In the genomic region with DNA sequence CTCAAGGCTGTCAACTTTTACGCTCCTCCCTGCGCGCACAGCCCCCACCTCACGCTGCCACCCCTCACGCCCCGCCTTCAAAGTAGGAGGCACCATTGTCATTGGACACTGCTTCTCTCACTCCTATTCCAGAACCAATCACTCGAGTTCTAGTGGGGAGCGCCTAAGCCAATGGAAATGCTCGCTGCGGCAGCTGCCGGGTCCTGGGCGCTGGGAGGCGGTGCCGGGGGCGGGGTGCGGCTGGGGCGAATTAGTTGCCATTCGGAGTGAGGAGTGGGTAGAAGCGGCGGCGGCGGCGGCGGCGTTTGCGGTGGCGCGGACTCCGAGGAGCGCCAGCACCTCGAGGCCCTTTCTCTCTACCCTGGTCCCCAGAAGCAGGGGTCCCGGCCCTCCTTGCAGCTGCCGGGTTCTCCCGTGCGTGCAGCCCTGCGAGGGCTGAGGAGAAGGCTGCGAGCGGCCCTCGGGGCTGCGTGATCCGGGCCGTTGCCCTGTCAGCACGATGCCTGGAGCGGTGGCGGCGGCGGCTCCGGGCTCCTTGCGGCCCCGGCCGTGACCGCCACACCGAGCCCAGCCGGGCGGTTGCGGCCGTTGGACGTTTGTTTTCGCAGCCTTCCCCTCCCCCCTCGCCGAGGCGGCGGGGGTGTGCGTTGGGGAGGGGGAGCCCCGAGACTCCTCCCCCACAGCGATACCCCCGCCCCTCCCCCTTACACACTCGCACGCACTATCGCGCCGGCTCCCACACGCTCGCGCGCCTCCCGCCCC, we compare ENCODE assay signal across 8 cellular contexts. TPM values are rescaled to one million over a fixed set of nuclear protein-coding genes. Genes with fewer than 3 reads are reported as not detected.
A peak's percentile ranks its signal among the peaks of the same experiment; 100 is the strongest.
DNase-seq lines count a peak whose midpoint lies in the region; ATAC-seq, FAIRE-seq and TF ChIP-seq lines count a peak whose summit lies in the region.

A gene (plus strand): TSS at position 253 of the 762 bp plus-strand sequence. CDS start 555 bp downstream, outside the sequence.

- peak; percentile 83 for FAIRE-seq in pancreas (lab: Jason Lieb, UNC)

- peaks cover 0 to 5% (median 0%) of the 10 kb centered on the region in 3 donors for H3K4me1 ChIP-seq in pancreas
- peaks cover 0 to 30% (median 11%) of the 10 kb centered on the region in 4 donors for H3K4me1 ChIP-seq in tibial artery

- DNase-seq in GM12864 (ENCODE audit: low read depth) (peak; percentile 98), NCI-H1417 (lab: John Stamatoyannopoulos, UW) (peak; percentile 98 to 99 (median 99)), SW 1271 (lab: John Stamatoyannopoulos, UW) (peak; percentile 96 to 99), Right ventricle myocardium superior (peak; percentile 97), pancreas (peak; percentile 94 to 97 (median 96)), tibial artery (peak; percentile 96 to 98)
- DNase-seq in activated naive CD8-positive, alpha-beta T cell treated with anti-CD3 and anti-CD28 coated beads, Interleukin-2, amount 50 U/mL, for 16 hours (ENCODE audit: low read depth, low spot score), result peak; percentile 93

- intact Hi-C loops in Right ventricle myocardium superior (cut with DNase I), result no loop called here
- intact Hi-C loops in pancreas (cut with DNase I), result no loop called here
- intact Hi-C loops in tibial artery (cut with DNase I; ENCODE audit: low total_unique reads), result loop anchor here (10.0 kb wide), 2 partner anchors 226 to 324 kb away; a partner anchor contains a TSS

- H3K4me3 ChIP-seq in GM12864 (ENCODE audit: low read depth, low read length) (peak within 1 kb of the TSS; percentile 73), pancreas (peak within 1 kb of the TSS; percentile 74 to 98 (median 84)), tibial artery (peak within 1 kb of the TSS; percentile 99)

- no peak for TF ChIP-seq CTCF in GM12864 (IDR thresholded peaks at IDR 0.05; ENCODE audit: low read depth, low read length, missing control alignments)
- TF ChIP-seq CTCF in pancreas (IDR thresholded peaks at IDR 0.05), result no peak
- peak in 1 of 2 experiments; percentile 17 for TF ChIP-seq CTCF in tibial artery (IDR thresholded peaks at IDR 0.05)

- whole genome bisulfite sequencing in pancreas, 2 donors, result 0% methylated on average over 57 to 76 of the region's 77 CpGs

- H3K36me3 ChIP-seq in pancreas (no peaks in the 10 kb centered on the region), tibial artery (no peaks in the 10 kb centered on the region)

- H3K9me3 ChIP-seq in pancreas (no peaks in the 10 kb centered on the region), tibial artery (no peaks in the 10 kb centered on the region)

- H3K27ac ChIP-seq in pancreas, result peak within 1 kb of the TSS; percentile 89 to 96 (median 92)
- peak within 1 kb of the TSS; percentile 98 for H3K27ac ChIP-seq in tibial artery

- H3K27me3 ChIP-seq in pancreas (no peaks in the 10 kb centered on the region), tibial artery (no peaks in the 10 kb centered on the region)

- ATAC-seq in HG02759 (IDR thresholded peaks at IDR 0.05; ENCODE audit: unreplicated experiment), result peak; percentile 81
- ATAC-seq in Right ventricle myocardium superior (ENCODE audit: poor library complexity), result peak; percentile 99
- peak; percentile 96 to 98 (median 97) for ATAC-seq in pancreas

RNA-seq across cellular contexts. Expression of the gene that starts here (rescaled TPM):
- total RNA-seq in Right ventricle myocardium superior (4.0 TPM), pancreas (1 to 10 TPM; 2.0 to 7.4 (median 3.2) TPM)
- 1 to 10 TPM; 2.4 to 2.5 TPM for polyA plus RNA-seq in pancreas

Comparison
In these comparisons a context has a peak if more than half of its experiments do, and no peak if none do; other contexts are left out.
1. Peak in every context shown above with its lines: DNase-seq, ATAC-seq, H3K4me3 ChIP-seq and H3K27ac ChIP-seq.